17 cellular contexts compared by ENCODE assay signal in the genomic region with DNA sequence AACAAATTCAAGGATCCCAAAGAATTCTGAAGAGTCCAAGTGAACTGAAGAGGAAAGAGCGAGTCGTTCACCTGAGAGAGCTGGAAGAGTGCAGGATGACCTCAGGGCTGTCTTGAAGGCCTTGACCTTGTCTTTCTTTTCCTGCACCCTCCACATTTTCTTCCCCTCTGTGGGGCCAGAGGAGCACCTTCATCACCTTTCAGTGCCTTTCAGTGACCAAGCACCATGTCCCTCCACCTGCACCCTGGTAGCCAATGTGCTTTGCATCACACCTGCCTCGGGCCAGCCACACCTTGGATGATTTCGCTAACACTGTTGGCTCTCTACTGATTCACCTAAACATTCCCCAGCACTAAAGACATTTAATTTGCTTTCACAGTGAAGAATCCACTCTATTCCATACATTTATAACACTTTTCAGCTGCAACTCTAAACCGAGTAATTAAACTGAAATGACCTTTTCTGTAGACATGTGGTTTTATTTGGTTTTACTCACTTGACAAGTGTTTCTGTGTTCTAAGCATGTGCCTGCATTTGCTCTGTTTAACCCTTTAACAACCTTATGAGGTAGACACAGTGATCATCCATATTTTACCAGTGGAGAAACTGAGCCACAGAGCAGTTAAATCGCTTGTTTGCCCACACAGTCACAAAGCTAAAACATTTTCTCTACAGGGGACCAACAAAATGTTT.
DNase-seq lines count a peak whose midpoint lies in the region; ATAC-seq and TF ChIP-seq lines count a peak whose summit lies in the region.
"Had no signal": no experiment of that assay in that cellular context is flagged by ENCODE, and none has a peak within 500 bp of the region (broad histone marks: within the 10 kb centered on the region; RNA-seq: fewer than 3 reads in every experiment).

No MANE protein-coding gene starts in this region.

- DNase-seq in activated CD8-positive, alpha-beta memory T cell treated with anti-CD3 and anti-CD28 coated beads, Interleukin-2, amount 50 U/mL, for 48 hours: peak; percentile 25
- DNase-seq in activated CD8-positive, alpha-beta memory T cell treated with anti-CD3 and anti-CD28 coated beads, Interleukin-2, amount 50 U/mL, for 4 hours: no peak
- peak; percentile 29 for DNase-seq in RWPE2 (ENCODE audit: low spot score)
- peak; percentile 51 for DNase-seq in osteoblast (ENCODE audit: insufficient read length, low spot score, missing footprints)
- peak; percentile 1 for DNase-seq in stomach
- no peak for DNase-seq in T-helper 1 cell
- DNase-seq in NCI-H774 (lab: John Stamatoyannopoulos, UW): no peak
- DNase-seq: 8988T; Calu3; CD8-positive, alpha-beta T cell; DMS 273 treated with DMSO at 0.1 percent for 48 hours; DMS53; DND-41; EL; H9 had no signal

- H3K4me3 ChIP-seq in RWPE2 (ENCODE audit: severe bottlenecking): no peak overlapping the region
- H3K4me3 ChIP-seq in osteoblast (ENCODE audit: insufficient read depth, low read length): no peak overlapping the region
- no peak overlapping the region for H3K4me3 ChIP-seq in stomach
- H3K4me3 ChIP-seq: BLaER1 treated with 17β-estradiol and CSF1 and Interleukin-3, amounts not matched to agents 10 nM and 100 nM; GM12878 had no signal

- H3K79me2 ChIP-seq in osteoblast (ENCODE audit: insufficient read depth, low read length): no peaks in the 10 kb centered on the region

- TF ChIP-seq EP300 in stomach (IDR thresholded peaks at IDR 0.05): no peak

- TF ChIP-seq POLR2A in stomach (IDR thresholded peaks at IDR 0.05): no peak

- H2AFZ ChIP-seq in osteoblast (ENCODE audit: low read length): no peak overlapping the region

- 68 to 80% (median 73%) methylated on average over 6 of the region's 6 CpGs for WGBS in stomach, 5 donors

- no peaks in the 10 kb centered on the region for H4K20me1 ChIP-seq in osteoblast (ENCODE audit: insufficient read depth, low read length)
- H4K20me1 ChIP-seq: BLaER1 treated with 17β-estradiol and CSF1 and Interleukin-3, amounts not matched to agents 10 nM and 100 nM had no signal

- intact Hi-C loops in stomach (cut with DNase I; ENCODE audit: low total_unique reads): no loop called here

- no peak overlapping the region for H3K4me2 ChIP-seq in osteoblast (ENCODE audit: insufficient read depth, low read length)
- H3K4me2 ChIP-seq: BLaER1 treated with 17β-estradiol and CSF1 and Interleukin-3, amounts not matched to agents 10 nM and 100 nM had no signal

- H3K4me1 ChIP-seq in RWPE2 (ENCODE audit: insufficient read depth, poor library complexity, severe bottlenecking): no peaks in the 10 kb centered on the region
- no peaks in the 10 kb centered on the region for H3K4me1 ChIP-seq in osteoblast (ENCODE audit: insufficient read depth, low read length)
- no peaks in the 10 kb centered on the region for H3K4me1 ChIP-seq in stomach

- no peak for TF ChIP-seq CTCF in RWPE2 (IDR thresholded peaks at IDR 0.05; ENCODE audit: poor library complexity, severe bottlenecking)
- no peak for TF ChIP-seq CTCF in osteoblast (IDR thresholded peaks at IDR 0.05; ENCODE audit: extremely low read depth, low read depth, low read length)
- no peak for TF ChIP-seq CTCF in stomach (IDR thresholded peaks at IDR 0.05)

- no peaks in the 10 kb centered on the region for H3K36me3 ChIP-seq in RWPE2 (ENCODE audit: low read depth)
- H3K36me3 ChIP-seq in osteoblast (ENCODE audit: insufficient read depth, low read length): no peaks in the 10 kb centered on the region
- no peaks in the 10 kb centered on the region for H3K36me3 ChIP-seq in stomach
- H3K36me3 ChIP-seq: BLaER1 treated with 17β-estradiol and CSF1 and Interleukin-3, amounts not matched to agents 10 nM and 100 nM had no signal

- H3K9me3 ChIP-seq in RWPE2 (ENCODE audit: severe bottlenecking): no peaks in the 10 kb centered on the region
- H3K9me3 ChIP-seq in osteoblast (ENCODE audit: low read depth, low read length): no peaks in the 10 kb centered on the region
- peaks cover 0 to 6% (median 5%) of the 10 kb centered on the region in 4 donors for H3K9me3 ChIP-seq in stomach

- ATAC-seq in RWPE2 (ENCODE audit: low read depth): no peak
- ATAC-seq: CD8-positive, alpha-beta T cell; GM12878 had no signal

- no peaks in the 10 kb centered on the region for H3K27me3 ChIP-seq in RWPE2 (ENCODE audit: insufficient read depth, poor library complexity, severe bottlenecking)
- H3K27me3 ChIP-seq in osteoblast (ENCODE audit: insufficient read depth, low read length): no peaks in the 10 kb centered on the region
- H3K27me3 ChIP-seq in stomach: no peaks in the 10 kb centered on the region

- H3K27ac ChIP-seq in RWPE2 (ENCODE audit: poor library complexity, severe bottlenecking) (no peak overlapping the region), osteoblast (ENCODE audit: low read depth, low read length) (no peak overlapping the region), stomach (no peak overlapping the region)
- H3K27ac ChIP-seq: BLaER1 treated with 17β-estradiol and CSF1 and Interleukin-3, amounts not matched to agents 10 nM and 100 nM had no signal

Comparison
In these comparisons a context has a peak if more than half of its experiments do, and no peak if none do; other contexts are left out.
1. DNase-seq: peak in activated CD8-positive, alpha-beta memory T cell treated with anti-CD3 and anti-CD28 coated beads, Interleukin-2, amount 50 U/mL, for 48 hours (single experiment), RWPE2 (single experiment), osteoblast (single experiment) and stomach (single experiment); none in activated CD8-positive, alpha-beta memory T cell treated with anti-CD3 and anti-CD28 coated beads, Interleukin-2, amount 50 U/mL, for 4 hours (single experiment), T-helper 1 cell (0 of 5) and NCI-H774 (single experiment).